Comparison of ENCODE assay signal across 8 cellular contexts in the genomic region with DNA sequence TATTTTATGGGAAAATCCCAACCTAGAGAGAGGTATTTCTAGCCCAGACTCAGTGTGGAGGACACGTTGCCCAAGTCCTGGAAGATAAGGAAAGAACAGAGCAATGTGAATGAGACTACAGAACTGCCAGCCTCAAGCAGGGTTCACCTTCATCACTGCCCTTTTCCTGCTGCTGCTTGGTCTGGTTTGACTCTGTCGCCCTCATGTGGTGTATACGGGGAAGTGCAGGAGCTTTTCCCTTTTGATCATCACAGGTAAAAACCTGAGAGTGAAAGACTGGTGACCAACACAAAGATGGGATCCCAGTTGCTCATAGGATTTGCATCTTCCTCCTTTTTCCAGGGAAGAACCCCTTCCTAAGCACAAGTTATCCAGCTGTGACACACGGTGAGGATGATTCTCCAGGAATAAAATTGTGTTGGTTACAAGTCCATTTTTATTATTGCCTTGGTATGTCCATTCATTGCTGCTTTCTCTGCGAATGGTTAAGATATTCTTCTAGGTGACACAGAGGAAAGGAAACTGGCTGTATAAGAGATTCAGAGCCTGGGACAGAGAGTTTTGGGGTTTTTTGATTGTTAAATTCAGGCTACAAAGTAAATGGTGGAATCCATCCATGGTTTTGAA.
DNase-seq lines count a peak whose midpoint lies in the region; ATAC-seq and TF ChIP-seq lines count a peak whose summit lies in the region.

No MANE protein-coding gene starts in this region.

- H3K4me3 ChIP-seq in esophagus squamous epithelium (no peak overlapping the region), tibial nerve (no peak overlapping the region)

- peaks cover 0 to 8% (median 5%) of the 10 kb centered on the region in 3 donors for H3K4me1 ChIP-seq in esophagus squamous epithelium
- peaks cover 0 to 6% (median 3%) of the 10 kb centered on the region in 4 donors for H3K4me1 ChIP-seq in tibial nerve

- ATAC-seq in naive thymus-derived CD8-positive, alpha-beta T cell: peak; percentile 34 to 51
- no peak for ATAC-seq in GM19467 (IDR thresholded peaks at IDR 0.05; ENCODE audit: unreplicated experiment)

- H3K27me3 Mint-ChIP-seq in naive thymus-derived CD8-positive, alpha-beta T cell: peaks cover 0 to 6% (median 2%) of the 10 kb centered on the region in 5 donors

- TF ChIP-seq CTCF in esophagus squamous epithelium (IDR thresholded peaks at IDR 0.05): peak; percentile 82 to 92 (median 89)
- TF ChIP-seq CTCF in tibial nerve (IDR thresholded peaks at IDR 0.05): peak; percentile 68 to 91 (median 78)

- DNase-seq in COR-L47 (lab: John Stamatoyannopoulos, UW) (peak; percentile 26), HT1080 (ENCODE audit: low read depth) (peak; percentile 55), NOMO-1 (lab: John Stamatoyannopoulos, UW; ENCODE audit: unreplicated experiment in 2 of 2) (peak; percentile 22 to 64), esophagus squamous epithelium (lab: John Stamatoyannopoulos, UW) (no peak), tibial nerve (ENCODE audit: low spot score in 2 of 2) (peak in 1 of 2 donors; percentile 26)
- peak; percentile 48 for DNase-seq in activated CD8-positive, alpha-beta memory T cell treated with anti-CD3 and anti-CD28 coated beads, Interleukin-2, amount 50 U/mL, for 4 hours
- peak; percentile 18 to 78 (median 62) for DNase-seq in naive thymus-derived CD8-positive, alpha-beta T cell

- H3K36me3 ChIP-seq in esophagus squamous epithelium (no peaks in the 10 kb centered on the region), tibial nerve (no peaks in the 10 kb centered on the region)

- WGBS in esophagus squamous epithelium, 2 donors: 3 to 20% methylated on average over 5 of the region's 5 CpGs
- 5 to 18% methylated on average over 5 of the region's 5 CpGs for WGBS in tibial nerve, 2 donors

- H3K4me3 Mint-ChIP-seq in naive thymus-derived CD8-positive, alpha-beta T cell: peak overlapping the region in 4 of 10 donors; percentile 16 to 47 (median 30)

- H3K27me3 ChIP-seq in esophagus squamous epithelium (peaks cover 0 to 20% (median 0%) of the 10 kb centered on the region in 4 donors), tibial nerve (peaks cover 0 to 8% of the 10 kb centered on the region in 2 donors)

- POLR2A ChIA-PET in naive thymus-derived CD8-positive, alpha-beta T cell (lab: Charles Lee): interaction anchor here (0.5 to 1.8 kb wide), 9 partner anchors 9 to 228 kb away, joined by 3 to 8 read pairs (median 4); partner anchors contain the start of gene LRIF1

- H3K27ac Mint-ChIP-seq in naive thymus-derived CD8-positive, alpha-beta T cell: peak overlapping the region in 7 of 10 donors; percentile 31 to 85 (median 66)

- H3K4me1 Mint-ChIP-seq in naive thymus-derived CD8-positive, alpha-beta T cell: peaks cover 33 to 71% (median 64%) of the 10 kb centered on the region in 4 donors

- no peak for TF ChIP-seq EP300 in tibial nerve (IDR thresholded peaks at IDR 0.05)

- H3K9me3 ChIP-seq in esophagus squamous epithelium (peaks cover 0 to 4% (median 4%) of the 10 kb centered on the region in 3 donors), tibial nerve (peaks cover 0 to 9% (median under 1%) of the 10 kb centered on the region in 4 donors)

- peaks cover 0 to 3% (median under 1%) of the 10 kb centered on the region in 3 donors for H3K36me3 Mint-ChIP-seq in naive thymus-derived CD8-positive, alpha-beta T cell

- H3K27ac ChIP-seq in esophagus squamous epithelium: no peak overlapping the region
- H3K27ac ChIP-seq in tibial nerve: no peak overlapping the region

- H3K9me3 Mint-ChIP-seq in naive thymus-derived CD8-positive, alpha-beta T cell: peaks cover 0 to 10% (median under 1%) of the 10 kb centered on the region in 9 donors

- intact Hi-C loops in esophagus squamous epithelium (cut with DNase I): loop anchor here (5.0 kb wide), 1 partner anchor 166 kb away; no protein-coding TSS in a partner anchor

- TF ChIP-seq POLR2A in esophagus squamous epithelium (IDR thresholded peaks at IDR 0.05) (no peak), tibial nerve (IDR thresholded peaks at IDR 0.05) (no peak)
